ENCODE assay signal across 19 cellular contexts in the genomic region with DNA sequence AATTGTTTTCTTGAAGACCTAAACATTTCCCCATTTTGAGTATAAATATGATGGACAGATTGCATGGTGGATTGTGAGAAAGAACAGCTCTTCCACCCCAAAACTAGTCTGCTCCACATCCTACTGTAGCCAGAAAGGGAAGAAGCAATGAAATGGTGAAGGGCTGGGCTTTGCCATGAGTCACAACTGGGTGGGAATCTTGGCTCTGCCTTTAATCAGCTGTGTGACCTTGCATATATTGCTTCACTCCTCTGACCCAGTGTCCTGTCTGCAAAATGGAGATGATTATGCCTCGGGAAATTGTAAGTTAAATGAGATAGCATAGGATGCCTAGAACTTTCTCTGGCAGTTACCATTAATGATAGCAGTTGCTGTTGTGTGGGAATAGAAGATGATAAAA.
A peak's percentile ranks its signal among the peaks of the same experiment; 100 is the strongest.
DNase-seq lines count a peak whose midpoint lies in the region; ATAC-seq and TF ChIP-seq lines count a peak whose summit lies in the region.
"Had no signal": no experiment of that assay in that cellular context is flagged by ENCODE, and none has a peak within 500 bp of the region (broad histone marks: within the 10 kb centered on the region; RNA-seq: fewer than 3 reads in every experiment).

No MANE protein-coding gene starts in this region.

- H3K4me2 ChIP-seq in IMR-90 (ENCODE audit: low read depth, low read length), result no peak overlapping the region

- no CpG with 5 or more reads among the region's 1 CpG for WGBS in IMR-90 (ENCODE audit: extremely low coverage in 2 of 2, insufficient read length in 1 of 2), 2 experiments

- H3K27ac ChIP-seq in IMR-90 (ENCODE audit: insufficient read depth, low read length) (no peak overlapping the region), angular gyrus (ENCODE audit: low read depth, low read length) (peak overlapping the region; percentile 4)
- H3K27ac ChIP-seq: coronary artery, epithelial cell of prostate, transverse colon had no signal

- H3K9me3 ChIP-seq in IMR-90 (ENCODE audit: control insufficient read depth, insufficient read depth, low read length), result no peaks in the 10 kb centered on the region
- H3K9me3 ChIP-seq: transverse colon had no signal

- H2AK9ac ChIP-seq in IMR-90 (replicated peaks; ENCODE audit: low read depth, low read length, poor library complexity), result no peak overlapping the region

- no peak overlapping the region for H2AFZ ChIP-seq in IMR-90 (replicated peaks; ENCODE audit: low read length, poor library complexity)

- H4K20me1 ChIP-seq in IMR-90 (ENCODE audit: insufficient read depth, low read length), result no peaks in the 10 kb centered on the region

- CTCF ChIA-PET in IMR-90 (lab: Yijun Ruan, JAX), result no interaction called here

- TF ChIP-seq CTCF in IMR-90 (conservative IDR thresholded peaks at IDR 0.05; ENCODE audit: low read depth, low read length), result no peak

- no TSS peak for BruUV-seq in IMR-90 (replicated peaks; lab: Mats Ljungman, UMichigan)

- no peak overlapping the region for H2BK15ac ChIP-seq in IMR-90 (ENCODE audit: low read depth, low read length)

- H2BK120ac ChIP-seq in IMR-90 (ENCODE audit: low read depth, low read length), result no peak overlapping the region

- ATAC-seq in IMR-90 (ENCODE audit: low read depth) (peak; percentile 62), GM18861 (IDR thresholded peaks at IDR 0.05; ENCODE audit: unreplicated experiment) (no peak)
- ATAC-seq: activated CD8-positive, alpha-beta T cell treated with anti-CD3 and anti-CD28 coated beads, Interleukin-2, amount 10 ng/mL, durations not matched to agents 7 days and 5 days; T-cell had no signal

- H3K4ac ChIP-seq in IMR-90 (ENCODE audit: low read depth, low read length), result no peak overlapping the region

- no peak overlapping the region for H3K4me3 ChIP-seq in IMR-90 (ENCODE audit: insufficient read depth, low read depth, low read length)
- H3K4me3 ChIP-seq: coronary artery, transverse colon had no signal

- no peak overlapping the region for H2AK5ac ChIP-seq in IMR-90 (ENCODE audit: low read depth, low read length)

- dilution Hi-C loops in IMR-90 (cut with HindIII; ENCODE audit: low sequenced_read_pairs, unreplicated experiment), result no loop called here

- H4K91ac ChIP-seq in IMR-90 (ENCODE audit: insufficient read depth, low read depth, low read length), result no peak overlapping the region

- no peak overlapping the region for H3K23ac ChIP-seq in IMR-90 (ENCODE audit: low read depth, low read length)

- TF ChIP-seq RAD21 in IMR-90 (IDR thresholded peaks at IDR 0.05; ENCODE audit: low read length), result no peak

- H3K27me3 ChIP-seq in IMR-90 (ENCODE audit: control insufficient read depth, insufficient read depth, low read length), result no peaks in the 10 kb centered on the region; the same call in 1 of the 2 replicates
- H3K27me3 ChIP-seq: transverse colon had no signal

- in situ Hi-C loops in IMR-90 (cut with MboI; ENCODE audit: low sequenced_read_pairs), result no loop called here

- H3K56ac ChIP-seq in IMR-90 (ENCODE audit: extremely low read depth, insufficient read depth, low read length), result no peak overlapping the region

- no peak overlapping the region for H3K9ac ChIP-seq in IMR-90 (ENCODE audit: low read depth, low read length)

- H4K8ac ChIP-seq in IMR-90 (ENCODE audit: low read depth in 2 of 2, low read length in 2 of 2), result no peak overlapping the region

- intact Hi-C loops in IMR-90 (cut with micrococcal nuclease), result no loop called here

- POLR2A ChIA-PET in IMR-90 (lab: Charles Lee; ENCODE audit: unreplicated experiment), result no interaction called here

- peaks cover 7% of the 10 kb centered on the region; the same call in 1 of the 2 replicates for H3K9me1 ChIP-seq in IMR-90 (ENCODE audit: insufficient read depth, low read length)

- H4K5ac ChIP-seq in IMR-90 (ENCODE audit: low read depth, low read length), result no peak overlapping the region

- no peak overlapping the region for H3K18ac ChIP-seq in IMR-90 (ENCODE audit: low read depth, low read length)

- DNase-seq in AG08396 (ENCODE audit: low spot score) (peak; percentile 35), IMR-90 (peak; percentile 57), iris pigment epithelial cell (ENCODE audit: low read depth) (peak; percentile 79), NCI-H446 treated with DMSO at 0.1 percent for 48 hours (lab: John Stamatoyannopoulos, UW) (no peak), SKM-1 treated with dmso at 0.1 percent for 144 hours (lab: John Stamatoyannopoulos, UW; ENCODE audit: unreplicated experiment) (no peak)
- no peak for DNase-seq in activated T-cell treated with anti-CD3 and anti-CD28 coated beads, Interleukin-2, amount 50 U/mL, for 48 hours
- DNase-seq: ACHN; activated CD8-positive, alpha-beta T cell treated with anti-CD3 and anti-CD28 coated beads, Interleukin-2, amount 10 ng/mL, durations not matched to agents 7 days and 5 days; anterior cingulate cortex; Kasumi-1; NCI-H2029 treated with DMSO at 0.1 percent for 48 hours; NCI-H774; stimulated activated CD4-positive, alpha-beta T cell treated with anti-CD3 and anti-CD28 coated beads, Interleukin-4, amount 100 ng/mL, for 4 hours; T-cell; transverse colon had no signal

- no peaks in the 10 kb centered on the region for H3K36me3 ChIP-seq in IMR-90 (ENCODE audit: control insufficient read depth, insufficient read depth, low read length)
- H3K36me3 ChIP-seq: transverse colon had no signal

- no peak for TF ChIP-seq POLR2A in IMR-90 (IDR thresholded peaks at IDR 0.05; ENCODE audit: low read depth, low read length)

- H3K79me1 ChIP-seq in IMR-90 (ENCODE audit: low read depth in 1 of 2, low read length in 2 of 2), result no peaks in the 10 kb centered on the region

- no peak overlapping the region for H3K14ac ChIP-seq in IMR-90 (replicated peaks; ENCODE audit: low read depth, low read length)

- no peak overlapping the region for H2BK5ac ChIP-seq in IMR-90 (ENCODE audit: low read depth, low read length, poor library complexity, severe bottlenecking)

- no peak overlapping the region for H2BK20ac ChIP-seq in IMR-90 (ENCODE audit: low read depth, low read length)

- peaks cover 3% of the 10 kb centered on the region; the same call in 1 of the 2 replicates for H3K4me1 ChIP-seq in IMR-90 (ENCODE audit: control insufficient read depth, insufficient read depth, low read length)

TF ChIP-seq in IMR-90, 13 proteins besides CTCF, POLR2A, EP300 and RAD21:
- peak; percentile 85 for TF ChIP-seq CEBPB (IDR thresholded peaks at IDR 0.05; ENCODE audit: low read depth, low read length)
- TF ChIP-seq, protein P1, sequence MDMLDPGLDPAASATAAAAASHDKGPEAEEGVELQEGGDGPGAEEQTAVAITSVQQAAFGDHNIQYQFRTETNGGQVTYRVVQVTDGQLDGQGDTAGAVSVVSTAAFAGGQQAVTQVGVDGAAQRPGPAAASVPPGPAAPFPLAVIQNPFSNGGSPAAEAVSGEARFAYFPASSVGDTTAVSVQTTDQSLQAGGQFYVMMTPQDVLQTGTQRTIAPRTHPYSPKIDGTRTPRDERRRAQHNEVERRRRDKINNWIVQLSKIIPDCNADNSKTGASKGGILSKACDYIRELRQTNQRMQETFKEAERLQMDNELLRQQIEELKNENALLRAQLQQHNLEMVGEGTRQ (IDR thresholded peaks at IDR 0.05; ENCODE audit: low read depth, low read length), result no peak

Comparison
In these comparisons a context has a peak if more than half of its experiments do, and no peak if none do; other contexts are left out.
1. DNase-seq: peak in AG08396 (single experiment), IMR-90 (single experiment) and iris pigment epithelial cell (single experiment); none in NCI-H446 treated with DMSO at 0.1 percent for 48 hours (single experiment), activated T-cell treated with anti-CD3 and anti-CD28 coated beads, Interleukin-2, amount 50 U/mL, for 48 hours (0 of 2) and SKM-1 treated with dmso at 0.1 percent for 144 hours (single experiment).